In genomic region chr18:6056171-6056932, GRCh38 we compare ENCODE assay signal across 9 cellular contexts.
A peak's percentile ranks its signal among the peaks of the same experiment; 100 is the strongest.
DNase-seq lines count a peak whose midpoint lies in the region; ATAC-seq and TF ChIP-seq lines count a peak whose summit lies in the region.
"Had no signal": no experiment of that assay in that cellular context is flagged by ENCODE, and none has a peak within 500 bp of the region (broad histone marks: within the 10 kb centered on the region; RNA-seq: fewer than 3 reads in every experiment).

No MANE protein-coding gene starts in this region.

- H3K4me3 Mint-ChIP-seq in activated naive CD4-positive, alpha-beta T cell treated with anti-CD3 and anti-CD28 coated beads, Interleukin-2, amount 10 ng/mL, durations not matched to agents 7 days and 5 days: no peak overlapping the region
- no peak overlapping the region for H3K4me3 Mint-ChIP-seq in T-helper 17 cell

- H3K27ac ChIP-seq in mesodermal cell (ENCODE audit: low read depth, low read length, severe bottlenecking): peak overlapping the region; percentile 78

- no peaks in the 10 kb centered on the region for H3K4me1 Mint-ChIP-seq in activated naive CD4-positive, alpha-beta T cell treated with anti-CD3 and anti-CD28 coated beads, Interleukin-2, amount 10 ng/mL, durations not matched to agents 7 days and 5 days
- H3K4me1 Mint-ChIP-seq in T-helper 17 cell: no peaks in the 10 kb centered on the region

- DNase-seq in GM12865 (ENCODE audit: low read depth): peak; percentile 24
- no peak for DNase-seq in NOMO-1 treated with dmso at 0.1 percent for 144 hours (lab: John Stamatoyannopoulos, UW; ENCODE audit: unreplicated experiment)
- no peak for DNase-seq in activated naive CD4-positive, alpha-beta T cell treated with anti-CD3 and anti-CD28 coated beads, Interleukin-2, amount 10 ng/mL, durations not matched to agents 7 days and 5 days
- no peak for DNase-seq in T-helper 17 cell
- DNase-seq in stimulated activated CD4-positive, alpha-beta T cell treated with anti-CD3 and anti-CD28 coated beads, Interleukin-12 subunit alpha, Interleukin-12 subunit beta, amount 100 ng/mL, for 4 hours: no peak
- DNase-seq: heart right ventricle had no signal

- 46 to 82% methylated on average over 2 to 4 of the region's 7 CpGs for WGBS in mesodermal cell (ENCODE audit: insufficient coverage in 2 of 2), 2 experiments

- H3K27me3 Mint-ChIP-seq in activated naive CD4-positive, alpha-beta T cell treated with anti-CD3 and anti-CD28 coated beads, Interleukin-2, amount 10 ng/mL, durations not matched to agents 7 days and 5 days: no peaks in the 10 kb centered on the region
- no peaks in the 10 kb centered on the region for H3K27me3 Mint-ChIP-seq in T-helper 17 cell

- CTCF ChIA-PET in activated naive CD4-positive, alpha-beta T cell treated with anti-CD3 and anti-CD28 coated beads, Interleukin-2, amount 10 ng/mL, durations not matched to agents 7 days and 5 days (lab: Charles Lee): interaction anchor here (0.5 kb wide), 1 partner anchor 15 kb away, joined by 4 read pairs; no protein-coding TSS in a partner anchor

- no peaks in the 10 kb centered on the region for H3K36me3 ChIP-seq in mesodermal cell (ENCODE audit: control insufficient read depth, insufficient read depth, low read length)
- H3K36me3 ChIP-seq: heart right ventricle had no signal

- peak; percentile 80 for ATAC-seq in HG02759 (IDR thresholded peaks at IDR 0.05; ENCODE audit: unreplicated experiment)
- no peak for ATAC-seq in T-helper 17 cell

- H3K9me3 ChIP-seq in mesodermal cell (ENCODE audit: control insufficient read depth, low read length) (no peaks in the 10 kb centered on the region), T-helper 17 cell (ENCODE audit: control insufficient read depth, low read length, poor library complexity, severe bottlenecking) (no peaks in the 10 kb centered on the region)
- H3K9me3 ChIP-seq: heart right ventricle had no signal

- no peaks in the 10 kb centered on the region for H3K9me3 Mint-ChIP-seq in activated naive CD4-positive, alpha-beta T cell treated with anti-CD3 and anti-CD28 coated beads, Interleukin-2, amount 10 ng/mL, durations not matched to agents 7 days and 5 days

- TF ChIP-seq CTCF in GM12865 (IDR thresholded peaks at IDR 0.05; ENCODE audit: insufficient read depth, low read depth, low read length, missing control alignments) (no peak), WI38 (IDR thresholded peaks at IDR 0.05; ENCODE audit: low read depth, low read length) (no peak)

- H3K4me3 ChIP-seq in GM12865 (ENCODE audit: low read depth, low read length): no peak overlapping the region
- peak overlapping the region; percentile 17 for H3K4me3 ChIP-seq in WI38 (ENCODE audit: low read depth, low read length)
- no peak overlapping the region for H3K4me3 ChIP-seq in mesodermal cell (ENCODE audit: extremely low read depth, insufficient read depth, low read length, poor library complexity, severe bottlenecking)
- H3K4me3 ChIP-seq: heart right ventricle had no signal

- H3K27ac Mint-ChIP-seq in activated naive CD4-positive, alpha-beta T cell treated with anti-CD3 and anti-CD28 coated beads, Interleukin-2, amount 10 ng/mL, durations not matched to agents 7 days and 5 days: no peak overlapping the region
- H3K27ac Mint-ChIP-seq in T-helper 17 cell: no peak overlapping the region

- no peaks in the 10 kb centered on the region for H3K36me3 Mint-ChIP-seq in activated naive CD4-positive, alpha-beta T cell treated with anti-CD3 and anti-CD28 coated beads, Interleukin-2, amount 10 ng/mL, durations not matched to agents 7 days and 5 days
- H3K36me3 Mint-ChIP-seq in T-helper 17 cell (ENCODE audit: low read depth): no peaks in the 10 kb centered on the region

- H3K4me1 ChIP-seq in mesodermal cell (ENCODE audit: control insufficient read depth, insufficient read depth, low read length, poor library complexity, severe bottlenecking): peaks cover 26% of the 10 kb centered on the region
